26 cellular contexts compared by ENCODE assay signal in genomic region chr14:21123429-21123828, GRCh38. TPM values are rescaled to one million over a fixed set of nuclear protein-coding genes. Genes with fewer than 3 reads are reported as not detected.
"Had no signal": no experiment of that assay in that cellular context is flagged by ENCODE, and none has a peak within 500 bp of the region (broad histone marks: within the 10 kb centered on the region; RNA-seq: fewer than 3 reads in every experiment).

No MANE protein-coding gene starts in this region.

- H3K79me2 ChIP-seq: hepatocyte had no signal

- H3K36me3 ChIP-seq: esophagus muscularis mucosa, gastroesophageal sphincter, heart left ventricle, left lung, lower lobe of right lung had no signal

- H3K4me3 ChIP-seq: coronary artery, dorsolateral prefrontal cortex, esophagus muscularis mucosa, gastroesophageal sphincter, heart left ventricle, hepatocyte, left lung, lower lobe of right lung, mucosa of descending colon had no signal

- H3K9me3 ChIP-seq: esophagus muscularis mucosa, gastroesophageal sphincter, left lung, lower lobe of right lung, mucosa of descending colon had no signal

- H3K27ac ChIP-seq: coronary artery, dorsolateral prefrontal cortex, esophagus muscularis mucosa, foreskin keratinocyte, gastroesophageal sphincter, heart left ventricle, hepatocyte, left lung, lower lobe of right lung had no signal

- DNase-seq: dermis blood vessel endothelial cell; dorsolateral prefrontal cortex; effector CD4-positive, alpha-beta T cell; effector memory CD4-positive, alpha-beta T cell; foreskin keratinocyte; heart left ventricle; hypothalamus; immature natural killer cell; islet precursor cell; left cardiac atrium; left lung; left ventricle myocardium superior; lower lobe of right lung; mesenchymal stem cell; mucosa of descending colon; naive B cell had no signal

- H3K4me2 ChIP-seq: hepatocyte had no signal

- H3K4me1 ChIP-seq: esophagus muscularis mucosa, foreskin keratinocyte, gastroesophageal sphincter, heart left ventricle, left lung, lower lobe of right lung had no signal

- FAIRE-seq: colon, endothelial cell of umbilical vein, frontal cortex had no signal

- H3K4me1 Mint-ChIP-seq: immature natural killer cell, mesothelial cell of epicardium, naive B cell had no signal

- H3K27ac Mint-ChIP-seq: immature natural killer cell, mesothelial cell of epicardium, naive B cell had no signal

- H3K27me3 ChIP-seq: gastroesophageal sphincter, hepatocyte, left lung had no signal

- H2AFZ ChIP-seq: hepatocyte had no signal

- H3K36me3 Mint-ChIP-seq: mesothelial cell of epicardium had no signal

- H3K4me3 Mint-ChIP-seq: immature natural killer cell, mesothelial cell of epicardium, naive B cell had no signal

RNA-seq across cellular contexts. Expression of gene TMEM253, which starts 22.6 kb away (rescaled TPM):
- polyA plus RNA-seq: immature natural killer cell had no signal

RNA-seq across cellular contexts. Expression of gene OR5AU1, which starts 32.4 kb away (rescaled TPM):
- polyA plus RNA-seq: endothelial cell of umbilical vein, esophagus, fibroblast of lung, foreskin keratinocyte, heart left ventricle, hepatocyte, immature natural killer cell had no signal
